In genomic region chr4:53925050-53925605, GRCh38 we compare ENCODE assay signal across 2 cellular contexts.
TF ChIP-seq lines count a peak whose summit lies in the region.

No MANE protein-coding gene starts in this region.

TF ChIP-seq in A549, 52 proteins besides CTCF, POLR2A, EP300 and RAD21:
- peak; percentile 38 for TF ChIP-seq ZFP36 (IDR thresholded peaks at IDR 0.05; ENCODE audit: borderline replicate concordance, partially characterized antibody)
- no peak for TF ChIP-seq MYC (IDR thresholded peaks at IDR 0.05; ENCODE audit: borderline replicate concordance, low read length)

TF ChIP-seq in HEK293, 187 proteins besides CTCF, POLR2A, EP300 and RAD21:
- peak; percentile 66; the same call in 1 of the 2 replicates for TF ChIP-seq ZNF768 (tag by site-specific recombination; IDR thresholded peaks at IDR 0.05)
- TF ChIP-seq, protein P1, sequence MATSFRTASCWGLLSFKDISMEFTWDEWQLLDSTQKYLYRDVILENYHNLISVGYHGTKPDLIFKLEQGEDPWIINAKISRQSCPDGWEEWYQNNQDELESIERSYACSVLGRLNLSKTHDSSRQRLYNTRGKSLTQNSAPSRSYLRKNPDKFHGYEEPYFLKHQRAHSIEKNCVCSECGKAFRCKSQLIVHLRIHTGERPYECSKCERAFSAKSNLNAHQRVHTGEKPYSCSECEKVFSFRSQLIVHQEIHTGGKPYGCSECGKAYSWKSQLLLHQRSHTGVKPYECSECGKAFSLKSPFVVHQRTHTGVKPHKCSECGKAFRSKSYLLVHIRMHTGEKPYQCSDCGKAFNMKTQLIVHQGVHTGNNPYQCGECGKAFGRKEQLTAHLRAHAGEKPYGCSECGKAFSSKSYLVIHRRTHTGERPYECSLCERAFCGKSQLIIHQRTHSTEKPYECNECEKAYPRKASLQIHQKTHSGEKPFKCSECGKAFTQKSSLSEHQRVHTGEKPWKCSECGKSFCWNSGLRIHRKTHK (tag by site-specific recombination; IDR thresholded peaks at IDR 0.05) = no peak
- TF ChIP-seq ZSCAN5A (tag by site-specific recombination; IDR thresholded peaks at IDR 0.05) = no peak
